In the genomic region with DNA sequence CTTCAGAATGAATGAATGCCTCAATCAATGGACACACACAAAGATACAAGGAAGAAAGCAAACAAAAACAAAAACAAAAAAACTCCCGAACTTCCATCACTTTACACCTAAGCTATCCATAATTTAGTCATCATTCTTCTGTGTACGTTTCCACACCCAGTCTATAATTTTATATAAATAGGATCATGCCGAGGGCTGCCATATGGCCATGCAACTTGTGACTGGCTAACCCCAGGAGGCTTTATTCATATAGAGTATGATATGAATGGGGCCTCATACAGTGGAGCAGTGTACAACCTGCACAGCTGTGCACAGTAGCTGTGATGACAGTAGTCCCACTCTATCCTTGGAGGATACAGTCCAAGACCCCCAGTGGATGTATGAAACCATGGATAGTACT, we compare ENCODE assay signal across 34 cellular contexts.
"Had no signal": no experiment of that assay in that cellular context is flagged by ENCODE, and none has a peak within 500 bp of the region (broad histone marks: within the 10 kb centered on the region; RNA-seq: fewer than 3 reads in every experiment).

No MANE protein-coding gene starts in this region.

- H3K9me3 ChIP-seq: MG63 had no signal

- H3K4me3 ChIP-seq: MG63 had no signal

- H3K27ac ChIP-seq: KMS-11 had no signal

- H3K36me3 ChIP-seq: MG63 had no signal

- H3K27me3 ChIP-seq: MG63 had no signal

- DNase-seq: Karpas-422, Kasumi-1, KG1, MG63, MM.1S, MV-4-11, NCI-H1048, NCI-H1092, NCI-H1092 treated with DMSO at 0.1 percent for 48 hours, NCI-H1105, NCI-H1105 treated with DMSO at 0.1 percent for 48 hours, NCI-H1417, NCI-H1417 treated with DMSO at 0.1 percent for 48 hours, NCI-H1436, NCI-H1436 treated with DMSO at 0.1 percent for 48 hours, NCI-H146, NCI-H1694, NCI-H1694 treated with DMSO at 0.1 percent for 48 hours, NCI-H187, NCI-H187 treated with DMSO at 0.1 percent for 48 hours, NCI-H1930, NCI-H2029, NCI-H2029 treated with DMSO at 0.1 percent for 48 hours, NCI-H2081 treated with DMSO at 0.1 percent for 48 hours, NCI-H2171, NCI-H2171 treated with DMSO at 0.1 percent for 48 hours, NCI-H2227 treated with DMSO at 0.1 percent for 48 hours, NCI-H226, NCI-H345, NCI-H446, NCI-H446 treated with DMSO at 0.1 percent for 48 hours, NCI-H510A, NCI-H510A treated with DMSO at 0.1 percent for 48 hours had no signal
